1 cellular context compared by ENCODE assay signal in genomic region chr11:70866834-70867233, GRCh38.
TF ChIP-seq lines count a peak whose summit lies in the region.

No MANE protein-coding gene starts in this region.

TF ChIP-seq in H1, 55 proteins besides CTCF, POLR2A, EP300 and RAD21:
- TF ChIP-seq EZH2 (IDR thresholded peaks at IDR 0.05; ENCODE audit: low read depth, low read length, severe bottlenecking), result no peak
- TF ChIP-seq TEAD4 (IDR thresholded peaks at IDR 0.05; ENCODE audit: low read depth, low read length), result no peak
- no peak for TF ChIP-seq PHF8 (conservative IDR thresholded peaks at IDR 0.05; ENCODE audit: low read depth, low read length)
- no peak for TF ChIP-seq CHD1 (IDR thresholded peaks at IDR 0.05; ENCODE audit: low read depth, low read length)
- TF ChIP-seq CBX5 (IDR thresholded peaks at IDR 0.05; ENCODE audit: low read depth, low read length), result no peak
